Comparison of ENCODE assay signal across 1 cellular context in the genomic region with DNA sequence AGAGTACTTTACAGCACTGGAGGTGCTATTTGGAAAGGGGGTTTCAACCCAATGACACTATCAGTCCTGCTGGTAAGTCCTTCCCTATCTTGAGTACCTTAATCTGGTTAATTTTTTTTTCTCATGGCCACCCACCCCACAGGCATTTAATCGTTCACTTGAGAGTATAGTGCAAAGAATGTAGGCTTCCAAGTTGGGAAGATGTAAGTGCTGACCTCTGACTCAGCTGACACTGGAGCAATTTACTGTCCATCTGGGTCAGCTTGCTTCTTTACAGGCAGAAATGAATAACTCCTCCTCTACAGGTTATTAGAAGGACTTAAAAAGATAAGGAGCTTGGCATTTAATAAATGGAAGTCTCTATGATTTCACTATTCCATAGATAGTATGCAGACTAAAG.
TF ChIP-seq lines count a peak whose summit lies in the region.

No MANE protein-coding gene starts in this region.

TF ChIP-seq in SK-N-SH treated with all-trans-retinoic acid at 6 μM for 48 hours, 23 proteins besides CTCF, POLR2A, EP300 and RAD21 (continued from another document):
- TF ChIP-seq, protein P1, sequence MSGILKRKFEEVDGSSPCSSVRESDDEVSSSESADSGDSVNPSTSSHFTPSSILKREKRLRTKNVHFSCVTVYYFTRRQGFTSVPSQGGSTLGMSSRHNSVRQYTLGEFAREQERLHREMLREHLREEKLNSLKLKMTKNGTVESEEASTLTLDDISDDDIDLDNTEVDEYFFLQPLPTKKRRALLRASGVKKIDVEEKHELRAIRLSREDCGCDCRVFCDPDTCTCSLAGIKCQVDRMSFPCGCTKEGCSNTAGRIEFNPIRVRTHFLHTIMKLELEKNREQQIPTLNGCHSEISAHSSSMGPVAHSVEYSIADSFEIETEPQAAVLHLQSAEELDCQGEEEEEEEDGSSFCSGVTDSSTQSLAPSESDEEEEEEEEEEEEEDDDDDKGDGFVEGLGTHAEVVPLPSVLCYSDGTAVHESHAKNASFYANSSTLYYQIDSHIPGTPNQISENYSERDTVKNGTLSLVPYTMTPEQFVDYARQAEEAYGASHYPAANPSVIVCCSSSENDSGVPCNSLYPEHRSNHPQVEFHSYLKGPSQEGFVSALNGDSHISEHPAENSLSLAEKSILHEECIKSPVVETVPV (CRISPR knock-in tag; IDR thresholded peaks at IDR 0.05): no peak
- no peak for TF ChIP-seq ZNF70 (CRISPR knock-in tag; IDR thresholded peaks at IDR 0.05)
- no peak for TF ChIP-seq PPARA (CRISPR knock-in tag; IDR thresholded peaks at IDR 0.05; ENCODE audit: borderline replicate concordance)
- TF ChIP-seq ZFP30 (CRISPR knock-in tag; IDR thresholded peaks at IDR 0.05): no peak
- TF ChIP-seq CREB5 (CRISPR knock-in tag; IDR thresholded peaks at IDR 0.05; ENCODE audit: low read depth): no peak
- TF ChIP-seq TCF4 (CRISPR knock-in tag; IDR thresholded peaks at IDR 0.05; ENCODE audit: borderline replicate concordance): no peak
- no peak for TF ChIP-seq TOX (CRISPR knock-in tag; IDR thresholded peaks at IDR 0.05; ENCODE audit: borderline replicate concordance)
- TF ChIP-seq ESRRG (CRISPR knock-in tag; IDR thresholded peaks at IDR 0.05): no peak
- TF ChIP-seq ZFP3 (CRISPR knock-in tag; IDR thresholded peaks at IDR 0.05): no peak
- no peak for TF ChIP-seq ZNF8 (CRISPR knock-in tag; IDR thresholded peaks at IDR 0.05)
